In the genomic region with DNA sequence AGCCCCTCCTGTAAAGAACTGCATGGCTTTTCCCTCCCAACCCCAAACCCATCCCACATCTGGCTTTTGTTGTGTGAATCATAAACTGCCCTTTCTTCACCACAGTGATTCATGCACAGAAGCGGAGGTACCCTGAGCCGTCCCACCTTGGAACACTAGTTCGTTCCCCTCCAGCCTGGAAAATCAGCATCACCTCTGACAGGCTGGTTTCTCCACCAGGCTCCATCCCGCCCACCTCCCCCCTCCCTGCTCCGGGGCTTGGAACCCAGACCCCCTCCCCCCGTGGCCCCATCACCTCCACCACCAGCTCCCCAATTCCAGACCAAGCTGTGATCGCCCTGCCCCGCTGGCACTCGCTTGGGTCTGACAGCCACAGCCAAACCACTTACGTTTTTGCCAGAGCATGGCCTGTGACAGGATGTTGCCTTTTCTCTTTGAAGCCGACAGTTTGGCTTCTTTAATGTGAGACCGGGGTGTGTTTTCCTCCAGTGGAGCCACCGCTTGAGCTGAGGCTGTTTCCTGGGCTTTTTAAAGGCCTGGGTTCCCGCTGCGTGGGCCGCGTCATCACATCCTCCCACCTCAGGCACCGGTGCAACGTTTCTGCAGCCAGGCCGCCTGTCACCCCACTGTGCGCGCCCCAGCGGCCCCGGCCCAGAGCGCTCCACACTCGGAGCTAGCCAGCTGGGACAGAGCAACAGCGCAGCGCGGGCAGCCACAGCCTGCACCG, we compare ENCODE assay signal across 8 cellular contexts. TPM values are rescaled to one million over a fixed set of nuclear protein-coding genes. Genes with fewer than 3 reads are reported as not detected.
DNase-seq lines count a peak whose midpoint lies in the region; ATAC-seq lines count a peak whose summit lies in the region.

A gene with protein sequence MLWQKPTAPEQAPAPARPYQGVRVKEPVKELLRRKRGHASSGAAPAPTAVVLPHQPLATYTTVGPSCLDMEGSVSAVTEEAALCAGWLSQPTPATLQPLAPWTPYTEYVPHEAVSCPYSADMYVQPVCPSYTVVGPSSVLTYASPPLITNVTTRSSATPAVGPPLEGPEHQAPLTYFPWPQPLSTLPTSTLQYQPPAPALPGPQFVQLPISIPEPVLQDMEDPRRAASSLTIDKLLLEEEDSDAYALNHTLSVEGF (minus strand): TSS at position 503 of the 727 bp plus-strand sequence. CDS start 98 bp downstream, at position 405.

- peaks cover 0 to 10% of the 10 kb centered on the region in 2 donors for H3K4me1 ChIP-seq in esophagus (ENCODE audit: control insufficient read depth in 2 of 2, insufficient read depth in 2 of 2, low read length in 1 of 2)

- H3K4me1 Mint-ChIP-seq in activated CD4-positive, alpha-beta T cell treated with anti-CD3 and anti-CD28 coated beads, Interleukin-2, amount 10 ng/mL, durations not matched to agents 7 days and 5 days, result peaks cover 43% of the 10 kb centered on the region

- no peaks in the 10 kb centered on the region for H3K36me3 ChIP-seq in esophagus (ENCODE audit: control insufficient read depth in 2 of 2, insufficient read depth in 2 of 2, low read length in 1 of 2)

- no peaks in the 10 kb centered on the region for H3K27me3 Mint-ChIP-seq in activated CD4-positive, alpha-beta T cell treated with anti-CD3 and anti-CD28 coated beads, Interleukin-2, amount 10 ng/mL, durations not matched to agents 7 days and 5 days

- no peak within 1 kb of the TSS for H3K4me3 ChIP-seq in esophagus (ENCODE audit: low read depth in 1 of 2, low read length in 2 of 2)

- peaks cover 3% of the 10 kb centered on the region for H3K36me3 Mint-ChIP-seq in activated CD4-positive, alpha-beta T cell treated with anti-CD3 and anti-CD28 coated beads, Interleukin-2, amount 10 ng/mL, durations not matched to agents 7 days and 5 days (ENCODE audit: low read depth)

- 34 to 49% methylated on average over 30 of the region's 30 CpGs for WGBS in esophagus, 2 donors

- ATAC-seq in GM19023 (IDR thresholded peaks at IDR 0.05; ENCODE audit: unreplicated experiment) (peak; percentile 63), HG03095 (IDR thresholded peaks at IDR 0.05; ENCODE audit: unreplicated experiment) (peak; percentile 60)

- H3K27ac Mint-ChIP-seq in activated CD4-positive, alpha-beta T cell treated with anti-CD3 and anti-CD28 coated beads, Interleukin-2, amount 10 ng/mL, durations not matched to agents 7 days and 5 days, result peak within 1 kb of the TSS; percentile 97

- peak within 1 kb of the TSS; percentile 70 for H3K4me3 Mint-ChIP-seq in activated CD4-positive, alpha-beta T cell treated with anti-CD3 and anti-CD28 coated beads, Interleukin-2, amount 10 ng/mL, durations not matched to agents 7 days and 5 days

- H3K27ac ChIP-seq in esophagus (ENCODE audit: low read depth in 2 of 2, low read length in 1 of 2), result peak within 1 kb of the TSS; percentile 24 to 78

- no peaks in the 10 kb centered on the region for H3K9me3 Mint-ChIP-seq in activated CD4-positive, alpha-beta T cell treated with anti-CD3 and anti-CD28 coated beads, Interleukin-2, amount 10 ng/mL, durations not matched to agents 7 days and 5 days

- H3K27me3 ChIP-seq in esophagus (ENCODE audit: control insufficient read depth in 1 of 2, insufficient read depth in 2 of 2, low read length in 2 of 2), result no peaks in the 10 kb centered on the region

- CTCF ChIA-PET in activated CD4-positive, alpha-beta T cell treated with anti-CD3 and anti-CD28 coated beads, Interleukin-2, amount 10 ng/mL, durations not matched to agents 7 days and 5 days (lab: Charles Lee), result interaction anchor here (0.7 to 3.9 kb wide), 4 partner anchors 10 to 84 kb away, joined by 3 to 12 read pairs (median 3); no protein-coding TSS in a partner anchor

- H3K9me3 ChIP-seq in esophagus (ENCODE audit: control insufficient read depth in 2 of 2, insufficient read depth in 1 of 2, low read depth in 1 of 2, low read length in 1 of 2), result no peaks in the 10 kb centered on the region

- peak; percentile 87 for DNase-seq in activated CD4-positive, alpha-beta T cell treated with anti-CD3 and anti-CD28 coated beads, Interleukin-2, amount 10 ng/mL, durations not matched to agents 7 days and 5 days
- peak; percentile 65 to 77 for DNase-seq in stimulated activated CD4-positive, alpha-beta T cell treated with anti-CD3 and anti-CD28 coated beads, Interleukin-4, amount 100 ng/mL, for 48 hours (ENCODE audit: low read depth in 2 of 2)
- no peak for DNase-seq in NCI-H526 treated with DMSO at 0.1 percent for 48 hours (lab: John Stamatoyannopoulos, UW)
- DNase-seq in COLO829 (ENCODE audit: low spot score), result no peak
- DNase-seq in DMS 273 treated with DMSO at 0.1 percent for 48 hours (lab: John Stamatoyannopoulos, UW), result no peak

- POLR2A ChIA-PET in activated CD4-positive, alpha-beta T cell treated with anti-CD3 and anti-CD28 coated beads, Interleukin-2, amount 10 ng/mL, durations not matched to agents 7 days and 5 days (lab: Charles Lee), result interaction anchor here (0.7 kb wide), 1 partner anchor 50 kb away, joined by 3 read pairs; no protein-coding TSS in a partner anchor

RNA-seq across cellular contexts. Expression of the gene that starts here (rescaled TPM):
- total RNA-seq in activated CD4-positive, alpha-beta T cell treated with anti-CD3 and anti-CD28 coated beads, Interleukin-2, amount 10 ng/mL, durations not matched to agents 7 days and 5 days, result 1 to 10 TPM; 1.6 to 2.4 TPM
- polyA plus RNA-seq in esophagus, result under 1 TPM; 0.55 to 0.73 TPM

Comparison
In these comparisons a context has a peak if more than half of its experiments do, and no peak if none do; other contexts are left out.
1. DNase-seq: peak in activated CD4-positive, alpha-beta T cell treated with anti-CD3 and anti-CD28 coated beads, Interleukin-2, amount 10 ng/mL, durations not matched to agents 7 days and 5 days (single experiment) and stimulated activated CD4-positive, alpha-beta T cell treated with anti-CD3 and anti-CD28 coated beads, Interleukin-4, amount 100 ng/mL, for 48 hours (2 of 2); none in NCI-H526 treated with DMSO at 0.1 percent for 48 hours (single experiment), COLO829 (single experiment) and DMS 273 treated with DMSO at 0.1 percent for 48 hours (single experiment).